ENCODE assay signal across 9 cellular contexts in the genomic region with DNA sequence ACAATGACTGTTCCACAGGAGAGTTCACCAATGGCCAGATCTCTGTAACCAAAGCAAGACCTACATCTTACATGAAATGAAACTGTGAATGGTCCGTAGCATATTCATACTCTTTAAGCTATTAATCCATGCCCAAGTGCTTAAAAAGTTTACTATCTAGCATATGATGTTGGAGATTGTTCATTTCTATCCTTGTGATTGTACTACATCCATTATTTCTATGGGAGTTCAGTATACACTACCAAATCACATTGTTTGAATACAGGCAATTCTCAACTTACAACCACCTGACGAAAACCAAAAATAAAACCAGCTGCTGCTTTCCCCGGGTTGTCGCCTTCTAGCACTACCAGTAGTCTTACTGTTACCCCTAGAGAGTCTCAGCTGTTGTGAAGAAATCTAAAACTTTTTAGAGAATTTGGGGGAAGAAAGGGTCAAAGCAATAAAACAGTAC. TPM values are rescaled to one million over a fixed set of nuclear protein-coding genes. Genes with fewer than 3 reads are reported as not detected.
DNase-seq lines count a peak whose midpoint lies in the region; ATAC-seq and TF ChIP-seq lines count a peak whose summit lies in the region.
"Had no signal": no experiment of that assay in that cellular context is flagged by ENCODE, and none has a peak within 500 bp of the region (broad histone marks: within the 10 kb centered on the region; RNA-seq: fewer than 3 reads in every experiment).

No MANE protein-coding gene starts in this region.

- H3K4me1 Mint-ChIP-seq in activated naive CD8-positive, alpha-beta T cell treated with anti-CD3 and anti-CD28 coated beads, Interleukin-2, amount 10 ng/mL, durations not matched to agents 7 days and 5 days, result peaks cover 69% of the 10 kb centered on the region

- H3K36me3 Mint-ChIP-seq in activated naive CD8-positive, alpha-beta T cell treated with anti-CD3 and anti-CD28 coated beads, Interleukin-2, amount 10 ng/mL, durations not matched to agents 7 days and 5 days, result peaks cover 4% of the 10 kb centered on the region

- DNase-seq in GM12864 (ENCODE audit: low read depth) (no peak), cerebellum (ENCODE audit: low spot score) (no peak), COLO829 (ENCODE audit: low spot score) (no peak), Ammon's horn (ENCODE audit: low spot score) (no peak)
- DNase-seq in activated naive CD8-positive, alpha-beta T cell treated with anti-CD3 and anti-CD28 coated beads, Interleukin-2, amount 10 ng/mL, durations not matched to agents 7 days and 5 days, result no peak
- no peak for DNase-seq in stimulated activated CD8-positive, alpha-beta memory T cell treated with anti-CD3 and anti-CD28 coated beads, Interleukin-4, amount 100 ng/mL, for 48 hours
- DNase-seq: left ventricle myocardium inferior had no signal

- ATAC-seq in GM19467 (IDR thresholded peaks at IDR 0.05; ENCODE audit: unreplicated experiment), result peak; percentile 64
- peak; percentile 55 for ATAC-seq in HG03135 (IDR thresholded peaks at IDR 0.05; ENCODE audit: unreplicated experiment)
- ATAC-seq in activated naive CD8-positive, alpha-beta T cell treated with anti-CD3 and anti-CD28 coated beads, Interleukin-2, amount 10 ng/mL, durations not matched to agents 7 days and 5 days (ENCODE audit: low read depth), result peak; percentile 41

- peak overlapping the region; percentile 94 for H3K27ac Mint-ChIP-seq in activated naive CD8-positive, alpha-beta T cell treated with anti-CD3 and anti-CD28 coated beads, Interleukin-2, amount 10 ng/mL, durations not matched to agents 7 days and 5 days

- no peaks in the 10 kb centered on the region for H3K9me3 Mint-ChIP-seq in activated naive CD8-positive, alpha-beta T cell treated with anti-CD3 and anti-CD28 coated beads, Interleukin-2, amount 10 ng/mL, durations not matched to agents 7 days and 5 days

- TF ChIP-seq CTCF in GM12864 (IDR thresholded peaks at IDR 0.05; ENCODE audit: low read depth, low read length, missing control alignments), result no peak

- H3K27me3 Mint-ChIP-seq in activated naive CD8-positive, alpha-beta T cell treated with anti-CD3 and anti-CD28 coated beads, Interleukin-2, amount 10 ng/mL, durations not matched to agents 7 days and 5 days, result no peaks in the 10 kb centered on the region

- H3K4me3 ChIP-seq in GM12864 (ENCODE audit: low read depth, low read length), result peak overlapping the region; percentile 47
- H3K4me3 ChIP-seq: left ventricle myocardium inferior had no signal

- H3K4me3 Mint-ChIP-seq in activated naive CD8-positive, alpha-beta T cell treated with anti-CD3 and anti-CD28 coated beads, Interleukin-2, amount 10 ng/mL, durations not matched to agents 7 days and 5 days, result peak overlapping the region; percentile 85

- POLR2A ChIA-PET in activated naive CD8-positive, alpha-beta T cell treated with anti-CD3 and anti-CD28 coated beads, Interleukin-2, amount 10 ng/mL, durations not matched to agents 7 days and 5 days (lab: Charles Lee), result interaction anchor here (0.8 to 3.4 kb wide), 8 partner anchors 13 to 51 kb away, joined by 3 to 36 read pairs (median 7); a partner anchor contains a TSS

RNA-seq across cellular contexts. Expression of a gene that starts 37.9 kb away (rescaled TPM):
- total RNA-seq in activated naive CD8-positive, alpha-beta T cell treated with anti-CD3 and anti-CD28 coated beads, Interleukin-2, amount 10 ng/mL, durations not matched to agents 7 days and 5 days, result 10 to 100 TPM; 45.8 to 49.7 TPM
- total RNA-seq in cerebellum, result 31.3 TPM
